ENCODE assay signal across 26 cellular contexts in the genomic region with DNA sequence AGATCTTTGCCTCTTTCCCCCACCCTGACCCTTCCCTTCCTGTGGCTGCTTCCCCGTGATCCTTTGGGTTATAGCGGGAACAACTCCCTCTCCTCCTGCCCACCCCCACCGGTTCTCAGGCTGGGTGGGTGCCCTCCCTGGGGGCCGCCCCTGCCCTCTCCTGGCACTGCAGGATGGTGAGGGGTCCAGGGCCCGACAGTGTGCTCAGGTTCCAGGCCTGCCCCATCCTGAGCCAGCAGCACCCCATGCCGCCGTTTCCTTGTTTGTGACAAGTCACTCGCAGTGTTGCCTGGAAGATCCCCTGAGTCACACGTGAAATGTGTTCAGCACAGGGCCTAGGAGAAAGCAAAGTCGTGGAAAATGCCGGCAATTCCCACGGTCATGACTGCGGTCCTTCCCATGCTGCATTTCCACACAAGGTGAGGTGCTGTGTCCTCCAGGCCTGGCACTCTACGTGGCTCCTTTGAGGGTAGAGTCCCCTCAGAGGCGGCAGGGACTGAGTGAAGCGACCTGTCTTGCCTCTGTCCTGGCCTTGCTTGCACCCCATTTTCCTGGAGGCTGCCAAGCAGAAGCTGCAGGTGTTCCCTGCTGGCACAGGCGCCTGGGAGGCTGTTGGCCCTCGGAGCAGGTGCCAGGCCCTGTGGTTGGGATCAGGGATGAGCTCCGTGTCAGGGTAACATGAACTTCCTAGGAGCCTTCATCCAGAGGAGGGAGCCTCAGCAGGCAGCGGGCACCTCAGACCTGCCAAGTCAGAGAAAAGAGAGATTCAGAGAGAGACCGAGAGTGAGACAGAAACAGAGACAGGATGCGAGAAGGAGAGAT.
DNase-seq lines count a peak whose midpoint lies in the region; ATAC-seq and TF ChIP-seq lines count a peak whose summit lies in the region.
"Had no signal": no experiment of that assay in that cellular context is flagged by ENCODE, and none has a peak within 500 bp of the region (broad histone marks: within the 10 kb centered on the region; RNA-seq: fewer than 3 reads in every experiment).

No MANE protein-coding gene starts in this region.

- no peaks in the 10 kb centered on the region for H3K27me3 ChIP-seq in mesendoderm (ENCODE audit: insufficient read depth, low read length, poor library complexity)
- H3K27me3 ChIP-seq: breast epithelium, colonic mucosa, neural progenitor cell, stomach, thyroid gland had no signal

- H3K36me3 ChIP-seq in mesendoderm (ENCODE audit: control insufficient read depth, insufficient read depth, low read length), result no peaks in the 10 kb centered on the region
- H3K36me3 ChIP-seq: breast epithelium, colonic mucosa, lower lobe of right lung, neural progenitor cell, stomach, thyroid gland had no signal

- H2BK120ac ChIP-seq in mesendoderm (ENCODE audit: low read depth, low read length), result no peak overlapping the region

- no peaks in the 10 kb centered on the region for H3K79me2 ChIP-seq in mesendoderm (ENCODE audit: control insufficient read depth, insufficient read depth, low read length)

- no peak for TF ChIP-seq POLR2A in NB4 (IDR thresholded peaks at IDR 0.05; ENCODE audit: extremely low read depth, insufficient read length)

- no peaks in the 10 kb centered on the region for H3K9me3 Mint-ChIP-seq in activated CD8-positive, alpha-beta T cell treated with anti-CD3 and anti-CD28 coated beads, Interleukin-2, amount 10 ng/mL, durations not matched to agents 7 days and 5 days (ENCODE audit: insufficient read depth)
- peaks cover 8% of the 10 kb centered on the region for H3K9me3 Mint-ChIP-seq in activated CD8-positive, alpha-beta T cell treated with anti-CD3 and anti-CD28 coated beads for 36 hours
- H3K9me3 Mint-ChIP-seq in stimulated activated memory B cell treated with anti-CD40 and anti-IgM and Interleukin-4, amounts not matched to agents 10 μg/mL and 1 μg/mL and 100 μg/mL, for 72 hours, result peaks cover 16% of the 10 kb centered on the region

- no peak for DNase-seq in activated CD8-positive, alpha-beta T cell treated with anti-CD3 and anti-CD28 coated beads, Interleukin-2, amount 10 ng/mL, durations not matched to agents 7 days and 5 days
- no peak for DNase-seq in activated CD8-positive, alpha-beta T cell treated with anti-CD3 and anti-CD28 coated beads for 36 hours
- DNase-seq in NB4 (ENCODE audit: low read depth) (peak; percentile 50), mesendoderm (no peak), NCI-H524 treated with DMSO at 0.1 percent for 48 hours (lab: John Stamatoyannopoulos, UW) (no peak), NCI-H1105 (lab: John Stamatoyannopoulos, UW) (no peak)
- DNase-seq in central memory CD4-positive, alpha-beta T cell, result no peak
- DNase-seq: activated CD4-positive, alpha-beta T cell treated with anti-CD3 and anti-CD28 coated beads, Interleukin-2, amount 50 U/mL, for 1 hour; activated naive CD4-positive, alpha-beta T cell treated with anti-CD3 and anti-CD28 coated beads, Interleukin-2, amount 50 U/mL, for 16 hours; colonic mucosa; effector CD8-positive, alpha-beta T cell; GOT3; kidney glomerular epithelial cell; lower lobe of right lung; NCI-H187; NCI-H526; SHP77; stimulated activated CD4-positive, alpha-beta T cell treated with anti-CD3 and anti-CD28 coated beads, Interleukin-15, amount 100 ng/mL, for 24 hours; stomach; T1000; thyroid gland had no signal

- H3K4me3 ChIP-seq in NB4 (ENCODE audit: low read depth, low read length) (peak overlapping the region; percentile 4), mesendoderm (ENCODE audit: low read length) (no peak overlapping the region)
- H3K4me3 ChIP-seq: breast epithelium, colonic mucosa, lower lobe of right lung, neural progenitor cell, stomach, thyroid gland had no signal

- H2BK5ac ChIP-seq in mesendoderm (ENCODE audit: low read length), result no peak overlapping the region

- no peak for TF ChIP-seq CTCF in activated CD8-positive, alpha-beta T cell treated with anti-CD3 and anti-CD28 coated beads for 36 hours (IDR thresholded peaks at IDR 0.05)
- TF ChIP-seq CTCF in NB4 (IDR thresholded peaks at IDR 0.05; ENCODE audit: low read depth, low read length), result no peak

- H4K8ac ChIP-seq in mesendoderm (ENCODE audit: low read depth, low read length), result no peak overlapping the region

- H3K4me1 ChIP-seq in mesendoderm (ENCODE audit: control insufficient read depth, low read depth, low read length), result no peaks in the 10 kb centered on the region
- H3K4me1 ChIP-seq: breast epithelium, colonic mucosa, lower lobe of right lung, neural progenitor cell had no signal

- H3K36me3 Mint-ChIP-seq in activated CD8-positive, alpha-beta T cell treated with anti-CD3 and anti-CD28 coated beads, Interleukin-2, amount 10 ng/mL, durations not matched to agents 7 days and 5 days (ENCODE audit: low read depth), result peaks cover 2% of the 10 kb centered on the region
- no peaks in the 10 kb centered on the region for H3K36me3 Mint-ChIP-seq in activated CD8-positive, alpha-beta T cell treated with anti-CD3 and anti-CD28 coated beads for 36 hours (ENCODE audit: low read depth)
- peaks cover 7% of the 10 kb centered on the region for H3K36me3 Mint-ChIP-seq in stimulated activated memory B cell treated with anti-CD40 and anti-IgM and Interleukin-4, amounts not matched to agents 10 μg/mL and 1 μg/mL and 100 μg/mL, for 72 hours
- H3K36me3 Mint-ChIP-seq: neural progenitor cell had no signal

- H3K9ac ChIP-seq in mesendoderm (ENCODE audit: low read length), result no peak overlapping the region
- H3K9ac ChIP-seq: neural progenitor cell had no signal

- H3K18ac ChIP-seq in mesendoderm (ENCODE audit: low read length), result no peak overlapping the region

- H3K79me1 ChIP-seq in mesendoderm (ENCODE audit: low read length), result no peaks in the 10 kb centered on the region

- H4K5ac ChIP-seq in mesendoderm (ENCODE audit: low read length), result no peak overlapping the region

- ATAC-seq in activated CD8-positive, alpha-beta T cell treated with anti-CD3 and anti-CD28 coated beads, Interleukin-2, amount 10 ng/mL, durations not matched to agents 7 days and 5 days, result no peak
- ATAC-seq in activated CD8-positive, alpha-beta T cell treated with anti-CD3 and anti-CD28 coated beads for 36 hours, result no peak
- ATAC-seq in stimulated activated memory B cell treated with anti-CD40 and anti-IgM and Interleukin-4, amounts not matched to agents 10 μg/mL and 1 μg/mL and 100 μg/mL, for 72 hours, result no peak
- ATAC-seq: lower lobe of right lung had no signal

- H2BK15ac ChIP-seq in mesendoderm (replicated peaks; ENCODE audit: low read depth), result no peak overlapping the region

- H3K4me3 Mint-ChIP-seq in activated CD8-positive, alpha-beta T cell treated with anti-CD3 and anti-CD28 coated beads, Interleukin-2, amount 10 ng/mL, durations not matched to agents 7 days and 5 days, result no peak overlapping the region
- no peak overlapping the region for H3K4me3 Mint-ChIP-seq in activated CD8-positive, alpha-beta T cell treated with anti-CD3 and anti-CD28 coated beads for 36 hours
- H3K4me3 Mint-ChIP-seq in stimulated activated memory B cell treated with anti-CD40 and anti-IgM and Interleukin-4, amounts not matched to agents 10 μg/mL and 1 μg/mL and 100 μg/mL, for 72 hours, result peak overlapping the region; percentile 6
- H3K4me3 Mint-ChIP-seq: neural progenitor cell had no signal

- H2AK5ac ChIP-seq in mesendoderm (ENCODE audit: low read length), result no peak overlapping the region

- H3K23ac ChIP-seq in mesendoderm (ENCODE audit: low read length), result no peak overlapping the region

- no peak overlapping the region for H3K4ac ChIP-seq in mesendoderm (ENCODE audit: low read depth, low read length)

- intact Hi-C loops in activated CD8-positive, alpha-beta T cell treated with anti-CD3 and anti-CD28 coated beads for 36 hours (cut with micrococcal nuclease), result no loop called here

- POLR2A ChIA-PET in activated CD8-positive, alpha-beta T cell treated with anti-CD3 and anti-CD28 coated beads, Interleukin-2, amount 10 ng/mL, durations not matched to agents 7 days and 5 days (lab: Charles Lee), result no interaction called here
- POLR2A ChIA-PET in activated CD8-positive, alpha-beta T cell treated with anti-CD3 and anti-CD28 coated beads for 36 hours (lab: Charles Lee), result no interaction called here

- H3K27ac ChIP-seq in mesendoderm (ENCODE audit: low read depth, low read length), result no peak overlapping the region
- H3K27ac ChIP-seq: breast epithelium, colonic mucosa, epithelial cell of prostate, lower lobe of right lung, neural progenitor cell, stomach, thyroid gland had no signal

- peaks cover 13% of the 10 kb centered on the region for H3K4me1 Mint-ChIP-seq in activated CD8-positive, alpha-beta T cell treated with anti-CD3 and anti-CD28 coated beads, Interleukin-2, amount 10 ng/mL, durations not matched to agents 7 days and 5 days (ENCODE audit: low read depth)
- H3K4me1 Mint-ChIP-seq in activated CD8-positive, alpha-beta T cell treated with anti-CD3 and anti-CD28 coated beads for 36 hours (ENCODE audit: low read depth), result peaks cover 5% of the 10 kb centered on the region
- peaks cover 13% of the 10 kb centered on the region for H3K4me1 Mint-ChIP-seq in stimulated activated memory B cell treated with anti-CD40 and anti-IgM and Interleukin-4, amounts not matched to agents 10 μg/mL and 1 μg/mL and 100 μg/mL, for 72 hours

- CTCF ChIA-PET in activated CD8-positive, alpha-beta T cell treated with anti-CD3 and anti-CD28 coated beads, Interleukin-2, amount 10 ng/mL, durations not matched to agents 7 days and 5 days (lab: Charles Lee), result no interaction called here
- CTCF ChIA-PET in activated CD8-positive, alpha-beta T cell treated with anti-CD3 and anti-CD28 coated beads for 36 hours (lab: Charles Lee), result no interaction called here

- H3K56ac ChIP-seq in mesendoderm (ENCODE audit: low read length), result peak overlapping the region; percentile 25

- WGBS in mesendoderm (ENCODE audit: extremely low coverage, insufficient coverage, low lambda C conversion rate), result no CpG with 5 or more reads among the region's 22 CpGs

- H3K27me3 Mint-ChIP-seq in activated CD8-positive, alpha-beta T cell treated with anti-CD3 and anti-CD28 coated beads, Interleukin-2, amount 10 ng/mL, durations not matched to agents 7 days and 5 days (ENCODE audit: low read depth), result peaks cover 16% of the 10 kb centered on the region
- H3K27me3 Mint-ChIP-seq in activated CD8-positive, alpha-beta T cell treated with anti-CD3 and anti-CD28 coated beads for 36 hours, result peaks cover 3% of the 10 kb centered on the region
- no peaks in the 10 kb centered on the region for H3K27me3 Mint-ChIP-seq in stimulated activated memory B cell treated with anti-CD40 and anti-IgM and Interleukin-4, amounts not matched to agents 10 μg/mL and 1 μg/mL and 100 μg/mL, for 72 hours
- H3K27me3 Mint-ChIP-seq: progenitor cell of endocrine pancreas had no signal

- H3K4me2 ChIP-seq in mesendoderm (ENCODE audit: low read length), result no peak overlapping the region
- H3K4me2 ChIP-seq: neural progenitor cell had no signal

- H3K27ac Mint-ChIP-seq in activated CD8-positive, alpha-beta T cell treated with anti-CD3 and anti-CD28 coated beads, Interleukin-2, amount 10 ng/mL, durations not matched to agents 7 days and 5 days, result peak overlapping the region; percentile 58
- no peak overlapping the region for H3K27ac Mint-ChIP-seq in activated CD8-positive, alpha-beta T cell treated with anti-CD3 and anti-CD28 coated beads for 36 hours
- H3K27ac Mint-ChIP-seq in stimulated activated memory B cell treated with anti-CD40 and anti-IgM and Interleukin-4, amounts not matched to agents 10 μg/mL and 1 μg/mL and 100 μg/mL, for 72 hours, result no peak overlapping the region
- H3K27ac Mint-ChIP-seq: progenitor cell of endocrine pancreas had no signal
